In genomic region chr10:60818134-60818770, GRCh38 we compare ENCODE assay signal across 21 cellular contexts. TPM values are rescaled to one million over a fixed set of nuclear protein-coding genes. Genes with fewer than 3 reads are reported as not detected.
DNase-seq lines count a peak whose midpoint lies in the region; TF ChIP-seq lines count a peak whose summit lies in the region.
"Had no signal": no experiment of that assay in that cellular context is flagged by ENCODE, and none has a peak within 500 bp of the region (broad histone marks: within the 10 kb centered on the region; RNA-seq: fewer than 3 reads in every experiment).

No MANE protein-coding gene starts in this region.

- CTCF ChIA-PET in AG04449 (lab: Yijun Ruan, JAX), result interaction anchor here (0.9 to 4.9 kb wide), 7 partner anchors 8 to 1427 kb away, joined by 3 to 41 read pairs (median 3); no protein-coding TSS in a partner anchor

- no peaks in the 10 kb centered on the region for H3K9me3 Mint-ChIP-seq in mesothelial cell of epicardium
- H3K9me3 Mint-ChIP-seq: activated T-helper 17 cell treated with anti-CD3 and anti-CD28 coated beads, Interleukin-2, amount 50 U/mL, for 72 hours; effector memory CD8-positive, alpha-beta T cell; stimulated activated naive B cell treated with anti-CD40 and anti-IgM and Interleukin-4, amounts not matched to agents 10 μg/mL and 1 μg/mL and 100 μg/mL, for 72 hours had no signal

- H3K27me3 Mint-ChIP-seq in mesothelial cell of epicardium (ENCODE audit: low read depth), result no peaks in the 10 kb centered on the region
- H3K27me3 Mint-ChIP-seq: activated T-helper 17 cell treated with anti-CD3 and anti-CD28 coated beads, Interleukin-2, amount 50 U/mL, for 72 hours; effector memory CD8-positive, alpha-beta T cell; stimulated activated naive B cell treated with anti-CD40 and anti-IgM and Interleukin-4, amounts not matched to agents 10 μg/mL and 1 μg/mL and 100 μg/mL, for 72 hours had no signal

- no peaks in the 10 kb centered on the region for H3K36me3 Mint-ChIP-seq in mesothelial cell of epicardium
- H3K36me3 Mint-ChIP-seq: naive thymus-derived CD4-positive, alpha-beta T cell; stimulated activated naive B cell treated with anti-CD40 and anti-IgM and Interleukin-4, amounts not matched to agents 10 μg/mL and 1 μg/mL and 100 μg/mL, for 72 hours had no signal

- peaks cover 64% of the 10 kb centered on the region for H3K4me1 Mint-ChIP-seq in mesothelial cell of epicardium
- H3K4me1 Mint-ChIP-seq: activated T-helper 17 cell treated with anti-CD3 and anti-CD28 coated beads, Interleukin-2, amount 50 U/mL, for 72 hours had no signal

- H3K4me3 Mint-ChIP-seq in mesothelial cell of epicardium, result no peak overlapping the region
- H3K4me3 Mint-ChIP-seq: activated T-helper 17 cell treated with anti-CD3 and anti-CD28 coated beads, Interleukin-2, amount 50 U/mL, for 72 hours; effector memory CD8-positive, alpha-beta T cell; naive thymus-derived CD4-positive, alpha-beta T cell; stimulated activated naive B cell treated with anti-CD40 and anti-IgM and Interleukin-4, amounts not matched to agents 10 μg/mL and 1 μg/mL and 100 μg/mL, for 72 hours had no signal

- POLR2A ChIA-PET in AG04449 (lab: Yijun Ruan, JAX), result interaction anchor here (0.5 kb wide), 1 partner anchor 825 kb away, joined by 3 read pairs; no protein-coding TSS in a partner anchor

- peak overlapping the region; percentile 85 for H3K27ac Mint-ChIP-seq in mesothelial cell of epicardium
- H3K27ac Mint-ChIP-seq: activated T-helper 17 cell treated with anti-CD3 and anti-CD28 coated beads, Interleukin-2, amount 50 U/mL, for 72 hours; naive thymus-derived CD4-positive, alpha-beta T cell; stimulated activated naive B cell treated with anti-CD40 and anti-IgM and Interleukin-4, amounts not matched to agents 10 μg/mL and 1 μg/mL and 100 μg/mL, for 72 hours had no signal

- H3K4me3 ChIP-seq in AG04449 (ENCODE audit: low read depth, low read length), result no peak overlapping the region

- TF ChIP-seq CTCF in AG04449 (IDR thresholded peaks at IDR 0.05; ENCODE audit: insufficient read depth, low read length, missing control alignments), result no peak
- no peak for TF ChIP-seq CTCF in mesothelial cell of epicardium (IDR thresholded peaks at IDR 0.05; ENCODE audit: unreplicated experiment)

- DNase-seq in AG04449 (ENCODE audit: low read depth, low spot score) (peak; percentile 68), HT1080 (ENCODE audit: low read depth) (peak; percentile 30), cerebellar cortex (ENCODE audit: low spot score) (peak; percentile 87), mesothelial cell of epicardium (ENCODE audit: low spot score in 2 of 2, unreplicated experiment in 2 of 2) (no peak), NCI-H345 treated with DMSO at 0.1 percent for 48 hours (lab: John Stamatoyannopoulos, UW; ENCODE audit: unreplicated experiment) (no peak), NK-92 (lab: John Stamatoyannopoulos, UW; ENCODE audit: unreplicated experiment) (no peak)
- no peak for DNase-seq in effector CD8-positive, alpha-beta T cell (lab: John Stamatoyannopoulos, UW)
- DNase-seq in activated T-cell treated with anti-CD3 and anti-CD28 coated beads, Interleukin-2, amount 50 U/mL, for 1 hour, result no peak
- DNase-seq: activated CD4-positive, alpha-beta T cell treated with anti-CD3 and anti-CD28 coated beads, Interleukin-2, amount 50 U/mL, for 1 hour; Caco-2; effector memory CD8-positive, alpha-beta T cell; head of caudate nucleus; Kasumi-1; kidney glomerular epithelial cell; naive thymus-derived CD4-positive, alpha-beta T cell; NCI-H187; NCI-H69; retina; stimulated activated naive B cell treated with anti-CD40 and anti-IgM and Interleukin-4, amounts not matched to agents 10 μg/mL and 1 μg/mL and 100 μg/mL, for 72 hours; T-helper 9 cell had no signal

RNA-seq across cellular contexts. Expression of gene CDK1, which starts 40.0 kb away (rescaled TPM):
- total RNA-seq in HT1080 (2014; rRNA removed; shearing (Covaris generic)), result 103 and 104 TPM in 2 replicates
- polyA plus RNA-seq in HT1080 (2015; cell fraction: cytosol; rRNA removed), result 123 and 136 TPM in 2 replicates
- polyA plus RNA-seq in HT1080 (2015; cell fraction: nucleus; rRNA removed), result 255 and 319 TPM in 2 replicates
- 41.9 to 42.4 TPM (median 42.3 TPM) in 3 replicates for total RNA-seq in mesothelial cell of epicardium

Comparison
In these comparisons a context has a peak if more than half of its experiments do, and no peak if none do; other contexts are left out.
1. DNase-seq: peak in AG04449 (single experiment), HT1080 (single experiment) and cerebellar cortex (single experiment); none in mesothelial cell of epicardium (0 of 2), NCI-H345 treated with DMSO at 0.1 percent for 48 hours (single experiment), NK-92 (single experiment), effector CD8-positive, alpha-beta T cell (single experiment) and activated T-cell treated with anti-CD3 and anti-CD28 coated beads, Interleukin-2, amount 50 U/mL, for 1 hour (single experiment).